In the genomic region with DNA sequence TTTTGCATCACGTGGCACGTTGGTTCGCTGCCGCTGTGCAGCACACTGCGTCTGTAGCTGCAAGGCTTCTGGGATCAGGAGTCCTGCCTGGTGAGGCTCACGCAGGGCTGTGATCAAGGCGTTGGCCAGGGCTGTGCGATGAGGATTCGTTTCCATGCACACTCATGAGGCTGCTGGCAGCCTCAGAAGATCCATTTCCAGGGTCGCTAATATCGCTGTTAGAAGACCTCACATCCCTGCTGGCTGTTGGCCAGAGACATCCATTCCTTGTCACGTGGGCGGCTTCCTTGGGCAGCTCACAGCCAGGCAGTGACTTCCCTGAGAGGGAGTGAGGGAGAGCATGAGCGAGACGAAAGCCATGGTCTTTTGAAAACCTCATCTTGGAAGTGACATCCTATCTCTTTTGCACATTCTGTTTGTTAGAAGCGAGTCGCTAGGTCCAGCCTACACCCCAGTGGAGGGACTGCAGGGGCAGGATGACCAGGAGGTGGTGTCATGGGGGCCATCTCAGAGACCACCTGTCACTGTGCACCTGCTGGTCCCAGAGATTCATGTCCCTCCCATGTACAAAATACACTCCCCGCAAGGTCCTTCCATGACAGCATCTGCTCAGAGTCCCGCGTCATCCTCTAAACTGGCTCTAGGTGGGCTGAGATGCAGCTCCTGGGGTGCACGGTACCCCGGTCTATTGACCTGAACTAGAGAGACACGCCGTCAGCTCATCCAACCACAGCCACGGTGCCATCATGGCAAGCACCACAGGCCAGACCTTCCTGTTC, we compare ENCODE assay signal across 9 cellular contexts. TPM values are rescaled to one million over a fixed set of nuclear protein-coding genes. Genes with fewer than 3 reads are reported as not detected.
DNase-seq lines count a peak whose midpoint lies in the region; ATAC-seq and TF ChIP-seq lines count a peak whose summit lies in the region.
"Had no signal": no experiment of that assay in that cellular context is flagged by ENCODE, and none has a peak within 500 bp of the region (broad histone marks: within the 10 kb centered on the region; RNA-seq: fewer than 3 reads in every experiment).

No MANE protein-coding gene starts in this region.

- peaks cover 7% of the 10 kb centered on the region in 2 donors for H3K4me1 ChIP-seq in breast epithelium
- H3K4me1 ChIP-seq in mammary epithelial cell (ENCODE audit: insufficient read depth, low read length) = no peaks in the 10 kb centered on the region
- no peaks in the 10 kb centered on the region for H3K4me1 ChIP-seq in aorta (ENCODE audit: control insufficient read depth in 1 of 2, insufficient read depth in 2 of 2, low read length in 2 of 2)

- no peaks in the 10 kb centered on the region for H3K36me3 ChIP-seq in breast epithelium
- H3K36me3 ChIP-seq in mammary epithelial cell (ENCODE audit: insufficient read depth, low read length) = no peaks in the 10 kb centered on the region
- no peaks in the 10 kb centered on the region for H3K36me3 ChIP-seq in aorta (ENCODE audit: control insufficient read depth in 1 of 2, insufficient read depth in 2 of 2, low read length in 1 of 2)

- H3K4me2 ChIP-seq in mammary epithelial cell (ENCODE audit: insufficient read depth, low read depth, low read length) = no peak overlapping the region

- CTCF ChIA-PET in mammary epithelial cell (lab: Charles Lee; ENCODE audit: low non-redundant PET) = no interaction called here

- no peak overlapping the region for H3K9ac ChIP-seq in mammary epithelial cell (ENCODE audit: insufficient read depth, low read length)

- no peak for TF ChIP-seq POLR2A in breast epithelium (IDR thresholded peaks at IDR 0.05)

- H3K4me3 ChIP-seq in breast epithelium (peak overlapping the region in 2 of 3 donors; percentile 14 to 52), mammary epithelial cell (replicated peaks in 1 of 3; ENCODE audit: insufficient read depth in 1 of 3, low read depth in 2 of 3, low read length in 3 of 3) (no peak overlapping the region), aorta (ENCODE audit: low read length in 2 of 2) (no peak overlapping the region)

- in situ Hi-C loops in mammary epithelial cell (cut with MboI; ENCODE audit: low sequenced_read_pairs in 2 of 2) = no loop called here

- DNase-seq in breast epithelium (ENCODE audit: low spot score in 2 of 2) = peak in 1 of 2 donors; percentile 52
- no peak for DNase-seq in mammary epithelial cell
- DNase-seq in dedifferentiated amniotic fluid mesenchymal stem cell (ENCODE audit: extremely low spot score) = peak; percentile 15
- DNase-seq in medulla oblongata (ENCODE audit: extremely low spot score) = peak; percentile 64
- DNase-seq in aorta = peak; percentile 50 to 80
- no peak for DNase-seq in NCI-H1436 (lab: John Stamatoyannopoulos, UW)
- no peak for DNase-seq in COLO668 (lab: John Stamatoyannopoulos, UW; ENCODE audit: unreplicated experiment)
- DNase-seq: COR-L47 had no signal

- BruUV-seq in mammary epithelial cell (replicated peaks; lab: Mats Ljungman, UMichigan) = no TSS peak

- H3K27me3 ChIP-seq in breast epithelium (no peaks in the 10 kb centered on the region), mammary epithelial cell (ENCODE audit: insufficient read depth, low read length) (no peaks in the 10 kb centered on the region), aorta (ENCODE audit: control insufficient read depth in 1 of 2, insufficient read depth in 2 of 2, low read length in 1 of 2) (no peaks in the 10 kb centered on the region)

- H3K9me3 ChIP-seq in breast epithelium (no peaks in the 10 kb centered on the region), mammary epithelial cell (replicated peaks; ENCODE audit: insufficient read depth, low read length) (no peaks in the 10 kb centered on the region), aorta (ENCODE audit: control insufficient read depth, low read length) (no peaks in the 10 kb centered on the region)

- H4K20me1 ChIP-seq in mammary epithelial cell (ENCODE audit: insufficient read depth, low read length) = no peaks in the 10 kb centered on the region

- intact Hi-C loops in breast epithelium (cut with DNase I; ENCODE audit: low total_unique reads) (no loop called here), mammary epithelial cell (cut with micrococcal nuclease) (no loop called here), aorta (cut with DNase I) (no loop called here)

- peak; percentile 68 for ATAC-seq in aorta (ENCODE audit: low FRiP score)
- no peak for ATAC-seq in GM19452 (IDR thresholded peaks at IDR 0.05; ENCODE audit: unreplicated experiment)

- dilution Hi-C loops in mammary epithelial cell (cut with HindIII; ENCODE audit: low sequenced_read_pairs) = loop anchor here (5.0 kb wide), 2 partner anchors 57 to 63 kb away; no protein-coding TSS in a partner anchor

- no peak overlapping the region for H2AFZ ChIP-seq in mammary epithelial cell (ENCODE audit: low read depth, low read length)

- H3K27ac ChIP-seq in breast epithelium = peak overlapping the region in 1 of 2 donors; percentile 20
- H3K27ac ChIP-seq in mammary epithelial cell (ENCODE audit: insufficient read depth, low read depth, low read length) = no peak overlapping the region
- no peak overlapping the region for H3K27ac ChIP-seq in aorta (ENCODE audit: low read depth in 1 of 2, low read length in 2 of 2)

- no peak for TF ChIP-seq CTCF in breast epithelium (IDR thresholded peaks at IDR 0.05)
- TF ChIP-seq CTCF in mammary epithelial cell (conservative IDR thresholded peaks at IDR 0.05 in 1 of 2, IDR thresholded peaks at IDR 0.05 in 1 of 2; ENCODE audit: extremely low read depth in 1 of 2, insufficient read depth in 1 of 2, low read depth in 1 of 2, low read length in 2 of 2) = no peak

- 49% methylated on average over 25 of the region's 25 CpGs for WGBS in mammary epithelial cell (ENCODE audit: low coverage, missing lambda C conversion rate)
- WGBS in aorta, 2 donors = 52 to 53% methylated on average over 25 of the region's 25 CpGs

- peaks cover 6% of the 10 kb centered on the region for H3K79me2 ChIP-seq in mammary epithelial cell (ENCODE audit: insufficient read depth, low read length)

RNA-seq across cellular contexts. Expression of gene RGS12, which starts 12.2 kb away (rescaled TPM):
- total RNA-seq in breast epithelium (10 to 100 TPM; 24.3 to 94.5 (median 29.9) TPM), mammary epithelial cell (10 to 100 TPM; 72.5 to 91.4 TPM), aorta (10 to 100 TPM; 23.9 to 40.4 TPM)
- polyA plus RNA-seq in mammary epithelial cell (30.9 TPM), aorta (10 to 100 TPM; 10.3 to 28.2 TPM)
- polyA minus RNA-seq in mammary epithelial cell = 41.6 TPM

RNA-seq across cellular contexts. Expression of gene MSANTD1, which starts 56.1 kb away (rescaled TPM):
- under 1 TPM; 0.48 to 0.88 (median 0.66) TPM for total RNA-seq in breast epithelium
- total RNA-seq in mammary epithelial cell = 1 to 10 TPM in 1 of 2 donors, under 1 TPM in 1; 0.68 to 1.0 TPM
- 0.05 TPM for polyA plus RNA-seq in mammary epithelial cell
- not detected for polyA minus RNA-seq in mammary epithelial cell
- 1 to 10 TPM; 1.9 to 3.5 TPM for total RNA-seq in aorta
- polyA plus RNA-seq in aorta = under 1 TPM in 1 of 2 donors, not detected in 1; 0.33 TPM

Comparison
In these comparisons a context has a peak if more than half of its experiments do, and no peak if none do; other contexts are left out.
1. H3K4me3 ChIP-seq: peak in breast epithelium (2 of 3); none in mammary epithelial cell (0 of 3) and aorta (0 of 2).
2. DNase-seq: peak in dedifferentiated amniotic fluid mesenchymal stem cell (single experiment), medulla oblongata (single experiment) and aorta (2 of 2); none in mammary epithelial cell (single experiment), NCI-H1436 (single experiment) and COLO668 (single experiment).